9 cellular contexts compared by ENCODE assay signal in genomic region chr20:25624500-25624939, GRCh38. TPM values are rescaled to one million over a fixed set of nuclear protein-coding genes. Genes with fewer than 3 reads are reported as not detected.
DNase-seq lines count a peak whose midpoint lies in the region; ATAC-seq, FAIRE-seq and TF ChIP-seq lines count a peak whose summit lies in the region.
"Had no signal": no experiment of that assay in that cellular context is flagged by ENCODE, and none has a peak within 500 bp of the region (broad histone marks: within the 10 kb centered on the region; RNA-seq: fewer than 3 reads in every experiment).

No MANE protein-coding gene starts in this region.

- H3K36me3 Mint-ChIP-seq in CD4-positive, alpha-beta T cell (ENCODE audit: low read depth) = peaks cover 14% of the 10 kb centered on the region

- H3K79me2 ChIP-seq in MM.1S (ENCODE audit: low read length) = peaks cover 43% of the 10 kb centered on the region

- no peaks in the 10 kb centered on the region for H4K20me1 ChIP-seq in MM.1S (ENCODE audit: insufficient read depth, low read length)

- H3K27me3 Mint-ChIP-seq in CD4-positive, alpha-beta T cell = no peaks in the 10 kb centered on the region

- peak overlapping the region; percentile 96 for H3K4me3 Mint-ChIP-seq in CD4-positive, alpha-beta T cell

- H3K27ac ChIP-seq in CD4-positive, alpha-beta T cell (ENCODE audit: low read depth, low read length) = no peak overlapping the region
- H3K27ac ChIP-seq in MM.1S (ENCODE audit: low read length) = peak overlapping the region; percentile 93
- peak overlapping the region; percentile 32 for H3K27ac ChIP-seq in muscle layer of duodenum (ENCODE audit: low read length)

- peak overlapping the region; percentile 92 for H3K9ac ChIP-seq in MM.1S (ENCODE audit: low read length)

- H3K4me2 ChIP-seq in MM.1S (ENCODE audit: low read depth, low read length) = peak overlapping the region; percentile 93

- H3K4me3 ChIP-seq in MM.1S (ENCODE audit: low read length) = peak overlapping the region; percentile 77
- peak overlapping the region; percentile 75 for H3K4me3 ChIP-seq in bronchial epithelial cell (ENCODE audit: low read depth, low read length)
- peak overlapping the region; percentile 87 to 98 for H3K4me3 ChIP-seq in muscle layer of duodenum (ENCODE audit: low read depth in 1 of 2, low read length in 2 of 2)

- no peaks in the 10 kb centered on the region for H3K9me2 ChIP-seq in MM.1S (replicated peaks; ENCODE audit: insufficient read depth, low read length)

- peaks cover 16% of the 10 kb centered on the region for H3F3A ChIP-seq in MM.1S (ENCODE audit: insufficient read depth, low read length)

- H3K4me1 Mint-ChIP-seq in CD4-positive, alpha-beta T cell (ENCODE audit: low read depth) = peaks cover 22% of the 10 kb centered on the region

- H3K36me3 ChIP-seq in MM.1S (replicated peaks; ENCODE audit: insufficient read depth, low read length) = no peaks in the 10 kb centered on the region
- no peaks in the 10 kb centered on the region for H3K36me3 ChIP-seq in bronchial epithelial cell (ENCODE audit: control insufficient read depth, insufficient read depth, low read length)
- no peaks in the 10 kb centered on the region for H3K36me3 ChIP-seq in muscle layer of duodenum (ENCODE audit: control insufficient read depth in 1 of 2, insufficient read depth in 2 of 2, low read length in 2 of 2)

- H3K9me3 Mint-ChIP-seq in CD4-positive, alpha-beta T cell = peaks cover 3% of the 10 kb centered on the region

- no peak for DNase-seq in CD4-positive, alpha-beta T cell
- DNase-seq in MM.1S = no peak
- DNase-seq in bronchial epithelial cell (ENCODE audit: low read depth) = no peak
- DNase-seq in UCSD-AML1 (lab: John Stamatoyannopoulos, UW; ENCODE audit: unreplicated experiment) = no peak
- no peak for DNase-seq in iPS-NIHi11 (ENCODE audit: low spot score)
- no peak for DNase-seq in EL
- no peak for DNase-seq in amniotic stem cell (lab: John Stamatoyannopoulos, UW)

- peak overlapping the region; percentile 88 for H3K27ac Mint-ChIP-seq in CD4-positive, alpha-beta T cell

- intact Hi-C loops in CD4-positive, alpha-beta T cell (cut with DNase I, micrococcal nuclease) = loop anchor here in 1 of 2 experiments (2.0 to 5.0 kb wide), 2 partner anchors 72 to 427 kb away; partner anchors contain the start of genes ENTPD6 and ZNF337

- no peaks in the 10 kb centered on the region for H3K27me3 ChIP-seq in CD4-positive, alpha-beta T cell (ENCODE audit: control insufficient read depth, insufficient read depth, low read length)
- H3K27me3 ChIP-seq in MM.1S (replicated peaks; ENCODE audit: insufficient read depth, low read length) (no peaks in the 10 kb centered on the region), bronchial epithelial cell (ENCODE audit: control insufficient read depth, insufficient read depth, low read length) (no peaks in the 10 kb centered on the region), muscle layer of duodenum (ENCODE audit: low read depth, low read length) (no peaks in the 10 kb centered on the region)

- TF ChIP-seq CTCF in CD4-positive, alpha-beta T cell (IDR thresholded peaks at IDR 0.05) = no peak
- TF ChIP-seq CTCF in MM.1S (IDR thresholded peaks at IDR 0.05; ENCODE audit: low read length) (no peak), bronchial epithelial cell (IDR thresholded peaks at IDR 0.05; ENCODE audit: insufficient read depth, low read length, severe bottlenecking) (no peak)

- CTCF ChIA-PET in CD4-positive, alpha-beta T cell (lab: Charles Lee) = no interaction called here

- H3K4me1 ChIP-seq in MM.1S (ENCODE audit: low read length) (peaks cover 10% of the 10 kb centered on the region; the same call in 1 of the 2 replicates), muscle layer of duodenum (ENCODE audit: control insufficient read depth in 1 of 2, insufficient read depth in 2 of 2, low read length in 2 of 2) (peaks cover 4 to 12% of the 10 kb centered on the region in 2 donors)

- no peak for FAIRE-seq in bronchial epithelial cell (lab: Jason Lieb, UNC)

- POLR2A ChIA-PET in CD4-positive, alpha-beta T cell (lab: Charles Lee) = no interaction called here

- no peak for ATAC-seq in CD4-positive, alpha-beta T cell (ENCODE audit: poor library complexity)

- no peaks in the 10 kb centered on the region for H3K9me3 ChIP-seq in CD4-positive, alpha-beta T cell (ENCODE audit: control insufficient read depth, low read length)
- H3K9me3 ChIP-seq in MM.1S (replicated peaks; ENCODE audit: insufficient read depth, low read length) (no peaks in the 10 kb centered on the region), muscle layer of duodenum (ENCODE audit: control insufficient read depth in 1 of 2, low read length in 2 of 2) (peaks cover 0 to 3% of the 10 kb centered on the region in 2 donors)

- peak overlapping the region; percentile 93 for H2AFZ ChIP-seq in MM.1S (ENCODE audit: low read length)

RNA-seq across cellular contexts. Expression of gene NANP, which starts 0.7 kb away (rescaled TPM):
- 1 to 10 TPM; 1.1 to 1.2 TPM for total RNA-seq in CD4-positive, alpha-beta T cell
- 2.4 and 3.4 TPM in 2 replicates for total RNA-seq in bronchial epithelial cell

RNA-seq across cellular contexts. Expression of gene NINL, which starts 39.2 kb away (rescaled TPM):
- 1 to 10 TPM; 2.7 to 4.0 TPM for total RNA-seq in CD4-positive, alpha-beta T cell
- 4.1 and 5.0 TPM in 2 replicates for total RNA-seq in bronchial epithelial cell
- total RNA-seq: HT1080 had no signal
